22 cellular contexts compared by ENCODE assay signal in genomic region chr20:58497076-58497665, GRCh38. TPM values are rescaled to one million over a fixed set of nuclear protein-coding genes. Genes with fewer than 3 reads are reported as not detected.
DNase-seq lines count a peak whose midpoint lies in the region; ATAC-seq, FAIRE-seq and TF ChIP-seq lines count a peak whose summit lies in the region.
"Had no signal": no experiment of that assay in that cellular context is flagged by ENCODE, and none has a peak within 500 bp of the region (broad histone marks: within the 10 kb centered on the region; RNA-seq: fewer than 3 reads in every experiment).

No MANE protein-coding gene starts in this region.

- FAIRE-seq in H1 (lab: Jason Lieb, UNC) = no peak
- FAIRE-seq: A549, D721Med, GM12892, GM18507 had no signal

- H2BK12ac ChIP-seq in H1 (ENCODE audit: low read depth, low read length) = no peak overlapping the region
- no peak overlapping the region for H2BK12ac ChIP-seq in neuronal stem cell (ENCODE audit: low read length)

- WGBS in H1 (ENCODE audit: extremely low coverage in 1 of 2, insufficient coverage in 1 of 2, insufficient read length in 1 of 2, insufficient replicate concordance in 2 of 2, low coverage in 1 of 2, low lambda C conversion rate in 2 of 2, missing lambda C conversion rate in 1 of 2), 2 experiments = 94% methylated on average over 13 of the region's 16 CpGs; no CpG with 5 or more reads in 1 of the 2 experiments
- WGBS in neuronal stem cell (ENCODE audit: extremely low coverage in 2 of 2, insufficient read length in 2 of 2, insufficient replicate concordance in 1 of 2), 2 donors = no CpG with 5 or more reads among the region's 16 CpGs

- H4K8ac ChIP-seq in H1 (ENCODE audit: extremely low read depth, insufficient read depth, low read length) (no peak overlapping the region; the same call in 1 of the 2 replicates), neuronal stem cell (ENCODE audit: low read depth, low read length) (no peak overlapping the region)

- peaks cover 0 to 4% (median 0%) of the 10 kb centered on the region in 4 experiments; a peak in 1 of 8 replicates for H3K36me3 ChIP-seq in H1 (ENCODE audit: control insufficient read depth in 2 of 4, insufficient read depth in 4 of 4, low read length in 3 of 4)
- H3K36me3 ChIP-seq in neuronal stem cell (replicated peaks in 1 of 2; ENCODE audit: control insufficient read depth in 2 of 2, insufficient read depth in 2 of 2, low read length in 2 of 2) = no peaks in the 10 kb centered on the region

- H3K4me1 ChIP-seq in H1 (replicated peaks in 1 of 4; ENCODE audit: control insufficient read depth in 3 of 4, insufficient read depth in 4 of 4, low read length in 3 of 4) = no peaks in the 10 kb centered on the region
- peaks cover 5 to 20% of the 10 kb centered on the region in 2 donors for H3K4me1 ChIP-seq in neuronal stem cell (ENCODE audit: control insufficient read depth in 2 of 2, insufficient read depth in 1 of 2, low read depth in 1 of 2, low read length in 2 of 2)
- H3K4me1 ChIP-seq: A549 had no signal

- peaks cover 3% of the 10 kb centered on the region for H3K23me2 ChIP-seq in H1 (ENCODE audit: low read depth, low read length)

- no peak for TF ChIP-seq POLR2A in H1 (IDR thresholded peaks at IDR 0.05; ENCODE audit: control extremely low read depth in 1 of 2, low read depth in 2 of 2, low read length in 2 of 2)

- H4K20me1 ChIP-seq in H1 (replicated peaks in 1 of 2; ENCODE audit: control insufficient read depth in 1 of 2, insufficient read depth in 2 of 2, low read length in 2 of 2) = peaks cover 0 to 5% of the 10 kb centered on the region in 2 experiments

- H3K9me3 ChIP-seq in H1 (ENCODE audit: insufficient read depth in 2 of 2, low read depth in 1 of 2, low read length in 1 of 2) = peaks cover 0 to 3% of the 10 kb centered on the region in 2 experiments; a peak in 1 of 4 replicates
- H3K9me3 ChIP-seq in neuronal stem cell (replicated peaks in 1 of 2; ENCODE audit: control insufficient read depth in 2 of 2, insufficient read depth in 1 of 2, low read depth in 1 of 2, low read length in 2 of 2) = peaks cover 3 to 8% of the 10 kb centered on the region in 2 donors

- CTCF ChIA-PET in H1 (lab: Charles Lee; ENCODE audit: partially characterized antibody) = interaction anchor here (0.6 to 3.4 kb wide), 4 partner anchors 11 to 142 kb away, joined by 3 to 20 read pairs (median 4); no protein-coding TSS in a partner anchor

- H3K56ac ChIP-seq in H1 (replicated peaks; ENCODE audit: insufficient read length, low read depth, low read length) = no peak overlapping the region

- H3K79me1 ChIP-seq in H1 (ENCODE audit: low read depth, low read length) = no peaks in the 10 kb centered on the region
- no peaks in the 10 kb centered on the region for H3K79me1 ChIP-seq in neuronal stem cell (ENCODE audit: low read depth, low read length)

- H3K4me3 ChIP-seq in H1 (ENCODE audit: extremely low read depth in 1 of 4, insufficient read depth in 2 of 4, low read depth in 3 of 4, low read length in 4 of 4) = no peak overlapping the region
- H3K4me3 ChIP-seq in neuronal stem cell (ENCODE audit: low read length in 2 of 2) = no peak overlapping the region
- no peak overlapping the region for H3K4me3 ChIP-seq in dorsolateral prefrontal cortex
- H3K4me3 ChIP-seq: A549 had no signal

- no peak for TF ChIP-seq RAD21 in H1 (IDR thresholded peaks at IDR 0.05 in 1 of 2, conservative IDR thresholded peaks at IDR 0.05 in 1 of 2; ENCODE audit: low read depth in 2 of 2, low read length in 2 of 2)

- peaks cover 0 to 5% of the 10 kb centered on the region in 2 experiments; a peak in 2 of 4 replicates for H3K79me2 ChIP-seq in H1 (ENCODE audit: control insufficient read depth in 1 of 2, insufficient read depth in 2 of 2, low read length in 2 of 2)

- POLR2A ChIA-PET in H1 (lab: Charles Lee; ENCODE audit: partially characterized antibody) = interaction anchor here (0.5 to 0.7 kb wide), 2 partner anchors 152 to 172 kb away, joined by 3 read pairs; no protein-coding TSS in a partner anchor

- H4K91ac ChIP-seq in H1 (replicated peaks; ENCODE audit: insufficient read length, low read length) = no peak overlapping the region
- H4K91ac ChIP-seq in neuronal stem cell (ENCODE audit: low read depth, low read length, poor library complexity) = no peak overlapping the region

- H2BK20ac ChIP-seq in H1 (ENCODE audit: low read length) = no peak overlapping the region

- H3K18ac ChIP-seq in H1 (ENCODE audit: extremely low read depth, low read length) (no peak overlapping the region), neuronal stem cell (ENCODE audit: low read length) (peak overlapping the region; percentile 64)

- TF ChIP-seq CTCF in H1 (IDR thresholded peaks at IDR 0.05; ENCODE audit: control extremely low read depth in 1 of 3, insufficient read depth in 1 of 3, low read depth in 1 of 3, low read length in 3 of 3) (no peak), dorsolateral prefrontal cortex (IDR thresholded peaks at IDR 0.05 in 54 of 56, conservative IDR thresholded peaks at IDR 0.05 in 2 of 56; ENCODE audit: low read depth in 1 of 56, partially characterized antibody in 56 of 56) (no peak)

- no peak for TF ChIP-seq EP300 in H1 (IDR thresholded peaks at IDR 0.05; ENCODE audit: borderline replicate concordance in 1 of 2, low read depth in 2 of 2, low read length in 2 of 2)

- H3K23ac ChIP-seq in H1 (ENCODE audit: insufficient read length) (no peak overlapping the region), neuronal stem cell (ENCODE audit: low read depth, low read length, poor library complexity) (no peak overlapping the region)

- intact Hi-C loops in dorsolateral prefrontal cortex (cut with DNase I) = no loop called here

- no peak overlapping the region for H4K5ac ChIP-seq in H1 (ENCODE audit: insufficient read length, low read depth, low read length)

- H2AK5ac ChIP-seq in H1 (ENCODE audit: low read depth, low read length) = no peak overlapping the region
- H2AK5ac ChIP-seq in neuronal stem cell (ENCODE audit: low read depth, low read length) = peak overlapping the region; percentile 14

- H2BK15ac ChIP-seq in H1 (ENCODE audit: low read length) = no peak overlapping the region
- no peak overlapping the region for H2BK15ac ChIP-seq in neuronal stem cell (ENCODE audit: low read length)

- DNase-seq in activated CD8-positive, alpha-beta memory T cell treated with anti-CD3 and anti-CD28 coated beads for 24 hours = peak; percentile 38
- no peak for DNase-seq in activated CD8-positive, alpha-beta memory T cell treated with anti-CD3 and anti-CD28 coated beads, Interleukin-2, amount 50 U/mL, for 48 hours
- DNase-seq in H1 (ENCODE audit: low read depth in 1 of 2, low spot score in 2 of 2) (no peak), neuronal stem cell (ENCODE audit: low spot score) (no peak), dorsolateral prefrontal cortex (no peak)
- DNase-seq: AML-193; Caco-2; CD4-positive, alpha-beta T cell; DMS79; GDM1; GOT3; HCEC 1CT had no signal

- no peaks in the 10 kb centered on the region; a peak in 1 of 7 replicates for H3K27me3 ChIP-seq in H1 (replicated peaks in 1 of 4; ENCODE audit: control insufficient read depth in 3 of 4, extremely low read depth in 1 of 4, insufficient read depth in 3 of 4, low read length in 3 of 4)
- no peaks in the 10 kb centered on the region for H3K27me3 ChIP-seq in neuronal stem cell (ENCODE audit: control insufficient read depth in 3 of 3, insufficient read depth in 3 of 3, low read depth in 1 of 3, low read length in 3 of 3)
- H3K27me3 ChIP-seq in dorsolateral prefrontal cortex = no peaks in the 10 kb centered on the region

- H3K4me2 ChIP-seq in H1 (ENCODE audit: insufficient read depth in 1 of 2, low read depth in 2 of 2, low read length in 2 of 2) (no peak overlapping the region), neuronal stem cell (ENCODE audit: insufficient read depth, low read length, poor library complexity, severe bottlenecking) (no peak overlapping the region)
- H3K4me2 ChIP-seq: A549, KMS-11 had no signal

- H2AFZ ChIP-seq in H1 (ENCODE audit: low read length) (no peak overlapping the region), neuronal stem cell (ENCODE audit: low read length) (peak overlapping the region; percentile 53)

- H3K14ac ChIP-seq in H1 (ENCODE audit: insufficient read length) (no peak overlapping the region), neuronal stem cell (ENCODE audit: low read length) (no peak overlapping the region)

- peak overlapping the region; percentile 51 for H3K4ac ChIP-seq in H1 (replicated peaks; ENCODE audit: insufficient read length, low read depth, low read length)
- H3K4ac ChIP-seq in neuronal stem cell (ENCODE audit: low read length) = no peak overlapping the region

- ATAC-seq in HG03432 (IDR thresholded peaks at IDR 0.05; ENCODE audit: unreplicated experiment) = no peak
- ATAC-seq in HG02973 (IDR thresholded peaks at IDR 0.05; ENCODE audit: unreplicated experiment) = no peak
- ATAC-seq: A549 had no signal

- H2BK120ac ChIP-seq in H1 (replicated peaks; ENCODE audit: low read depth, low read length) (no peak overlapping the region), neuronal stem cell (ENCODE audit: low read depth, low read length) (peak overlapping the region; percentile 24)

- no peak overlapping the region for H3K27ac ChIP-seq in H1 (ENCODE audit: low read depth, low read length)
- no peak overlapping the region for H3K27ac ChIP-seq in neuronal stem cell (replicated peaks; ENCODE audit: low read length)
- no peak overlapping the region for H3K27ac ChIP-seq in dorsolateral prefrontal cortex
- H3K27ac ChIP-seq: 22Rv1, A549, C4-2B, KMS-11 had no signal

- H2BK5ac ChIP-seq in H1 (ENCODE audit: low read depth, low read length) (no peak overlapping the region), neuronal stem cell (ENCODE audit: low read length) (peak overlapping the region; percentile 62)

- H3K9ac ChIP-seq in H1 (replicated peaks in 1 of 4; ENCODE audit: extremely low read depth in 1 of 4, low read depth in 3 of 4, low read length in 3 of 4) (no peak overlapping the region), neuronal stem cell (ENCODE audit: low read depth, low read length, poor library complexity) (no peak overlapping the region)
- H3K9ac ChIP-seq: KMS-11 had no signal

TF ChIP-seq in H1, 55 proteins besides CTCF, POLR2A, EP300 and RAD21 (continues in another document):
- TF ChIP-seq SIN3A (conservative IDR thresholded peaks at IDR 0.05 in 1 of 2, IDR thresholded peaks at IDR 0.05 in 1 of 2; ENCODE audit: low read depth in 1 of 2, low read length in 2 of 2) (no peak), CHD2 (IDR thresholded peaks at IDR 0.05; ENCODE audit: low read length) (no peak)

RNA-seq across cellular contexts. Expression of gene APCDD1L, which starts 18.0 kb away (rescaled TPM):
- total RNA-seq in H1 (2021; fragmentation: NEBNext Ultra II Directional; extraction: Animal tissue kit (Norgen Biotek cat#: 25700)) = 3.1 and 3.2 TPM in 2 replicates
- 0.83 and 1.8 TPM in 2 replicates for polyA plus RNA-seq in H1 (2011; rRNA removed)
- polyA plus RNA-seq in H1 (2011; cell fraction: cytosol; rRNA removed) = 0.88 TPM
- polyA plus RNA-seq in H1 (2011; cell fraction: nucleus; rRNA removed) = 1.9 TPM
- 1.2 to 1.9 TPM (median 1.7 TPM) in 4 replicates for polyA plus RNA-seq in H1 (2012, experiment 1 of 2)
- 1.6 TPM for polyA plus RNA-seq in H1 (2012, experiment 2 of 2)
- polyA plus RNA-seq in H1 (2013, experiment 1 of 2) = 6.9 TPM
- 7.1 TPM for polyA plus RNA-seq in H1 (2013, experiment 2 of 2)
- 0.41 and 0.73 TPM in 2 replicates for polyA minus RNA-seq in H1 (2011; rRNA and poly(A)+ RNA removed)
- polyA minus RNA-seq in H1 (2011; cell fraction: cytosol; rRNA and poly(A)+ RNA removed) = 1.5 TPM
- polyA minus RNA-seq in H1 (2011; cell fraction: nucleus; rRNA and poly(A)+ RNA removed) = 2.0 TPM
- polyA plus RNA-seq in neuronal stem cell (2013, experiment 1 of 2) = 0.04 TPM
- polyA plus RNA-seq in neuronal stem cell (2013, experiment 2 of 2) = 0.03 TPM
- under 1 TPM in 2 of 120 experiments, not detected in 118; 0.14 to 0.30 TPM for total RNA-seq in dorsolateral prefrontal cortex
- total RNA-seq: Caco-2; CD4-positive, alpha-beta T cell; HT-29 had no signal
- polyA plus RNA-seq: A549 had no signal
